1 cellular context compared by ENCODE assay signal in the genomic region with DNA sequence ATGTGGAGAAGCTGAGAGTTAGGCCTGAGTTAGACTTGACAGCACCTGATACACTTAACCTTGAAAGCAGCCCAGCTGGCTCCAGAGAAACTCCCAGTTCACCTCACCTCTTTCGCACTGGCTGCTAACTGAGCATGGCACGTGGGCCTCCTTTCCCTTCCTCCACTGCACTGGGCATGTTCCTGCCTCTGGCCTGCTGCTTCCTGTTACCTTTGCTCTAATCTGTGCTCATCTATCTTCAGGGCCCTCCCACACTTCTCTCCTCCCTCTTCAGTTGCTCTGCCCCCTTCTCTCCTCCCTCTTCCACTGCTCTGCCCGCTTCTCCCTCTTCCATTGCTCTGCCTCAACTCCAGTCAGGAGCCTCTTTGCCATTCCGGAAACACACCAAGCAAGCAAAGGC.
TF ChIP-seq lines count a peak whose summit lies in the region.

No MANE protein-coding gene starts in this region.

TF ChIP-seq in K562, 482 proteins besides CTCF, POLR2A, EP300 and RAD21:
- TF ChIP-seq, protein P1, sequence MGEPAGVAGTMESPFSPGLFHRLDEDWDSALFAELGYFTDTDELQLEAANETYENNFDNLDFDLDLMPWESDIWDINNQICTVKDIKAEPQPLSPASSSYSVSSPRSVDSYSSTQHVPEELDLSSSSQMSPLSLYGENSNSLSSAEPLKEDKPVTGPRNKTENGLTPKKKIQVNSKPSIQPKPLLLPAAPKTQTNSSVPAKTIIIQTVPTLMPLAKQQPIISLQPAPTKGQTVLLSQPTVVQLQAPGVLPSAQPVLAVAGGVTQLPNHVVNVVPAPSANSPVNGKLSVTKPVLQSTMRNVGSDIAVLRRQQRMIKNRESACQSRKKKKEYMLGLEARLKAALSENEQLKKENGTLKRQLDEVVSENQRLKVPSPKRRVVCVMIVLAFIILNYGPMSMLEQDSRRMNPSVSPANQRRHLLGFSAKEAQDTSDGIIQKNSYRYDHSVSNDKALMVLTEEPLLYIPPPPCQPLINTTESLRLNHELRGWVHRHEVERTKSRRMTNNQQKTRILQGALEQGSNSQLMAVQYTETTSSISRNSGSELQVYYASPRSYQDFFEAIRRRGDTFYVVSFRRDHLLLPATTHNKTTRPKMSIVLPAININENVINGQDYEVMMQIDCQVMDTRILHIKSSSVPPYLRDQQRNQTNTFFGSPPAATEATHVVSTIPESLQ (CRISPR knock-in tag; IDR thresholded peaks at IDR 0.05) = no peak
- TF ChIP-seq ZBTB2 (IDR thresholded peaks at IDR 0.05) (no peak), SUPT5H (IDR thresholded peaks at IDR 0.05) (0 out of 2 replicates have a peak, but pooled peaks have one; percentile 16), MECOM (CRISPR knock-in tag; IDR thresholded peaks at IDR 0.05) (no peak), ETS1 (conservative IDR thresholded peaks at IDR 0.05; ENCODE audit: control insufficient read depth, low read depth, low read length) (no peak)
